ENCODE assay signal across 10 cellular contexts in genomic region chr1:77031101-77031662, GRCh38.
A peak's percentile ranks its signal among the peaks of the same experiment; 100 is the strongest.
DNase-seq lines count a peak whose midpoint lies in the region; ATAC-seq, FAIRE-seq and TF ChIP-seq lines count a peak whose summit lies in the region.
"Had no signal": no experiment of that assay in that cellular context is flagged by ENCODE, and none has a peak within 500 bp of the region (broad histone marks: within the 10 kb centered on the region; RNA-seq: fewer than 3 reads in every experiment).

No MANE protein-coding gene starts in this region.

- H3K9me1 ChIP-seq in K562 (ENCODE audit: control insufficient read depth, insufficient read depth, low read length): no peaks in the 10 kb centered on the region

- H3K36me3 ChIP-seq in K562 (ENCODE audit: control insufficient read depth, insufficient read depth, low read length) (no peaks in the 10 kb centered on the region), osteoblast (ENCODE audit: insufficient read depth, low read length) (no peaks in the 10 kb centered on the region)
- H3K36me3 ChIP-seq: suprapubic skin had no signal

- POLR2A ChIA-PET in K562 (lab: Yijun Ruan, JAX): interaction anchor here (1.4 kb wide), 1 partner anchor 18 kb away, joined by 3 read pairs; no protein-coding TSS in a partner anchor

- H2AFZ ChIP-seq in K562 (ENCODE audit: low read depth, low read length) (no peak overlapping the region), osteoblast (ENCODE audit: low read length) (no peak overlapping the region)
- H2AFZ ChIP-seq: PC-9 had no signal

- H3K79me2 ChIP-seq in K562 (ENCODE audit: control insufficient read depth, insufficient read depth, low read length) (no peaks in the 10 kb centered on the region), osteoblast (ENCODE audit: insufficient read depth, low read length) (no peaks in the 10 kb centered on the region)

- no peaks in the 10 kb centered on the region for H3K27me3 ChIP-seq in K562 (ENCODE audit: control insufficient read depth in 2 of 2, insufficient read depth in 2 of 2, low read length in 2 of 2)
- H3K27me3 ChIP-seq in osteoblast (ENCODE audit: insufficient read depth, low read length): peaks cover 16% of the 10 kb centered on the region
- H3K27me3 ChIP-seq: suprapubic skin had no signal

- TF ChIP-seq CTCF in GM20000 (IDR thresholded peaks at IDR 0.05; ENCODE audit: extremely low read depth, missing control alignments): no peak
- TF ChIP-seq CTCF in K562 (IDR thresholded peaks at IDR 0.05 in 2 of 3, conservative IDR thresholded peaks at IDR 0.05 in 1 of 3; ENCODE audit: insufficient read depth in 2 of 3, low read depth in 1 of 3, low read length in 3 of 3): no peak
- peak; percentile 14 for TF ChIP-seq CTCF in osteoblast (IDR thresholded peaks at IDR 0.05; ENCODE audit: extremely low read depth, low read depth, low read length)
- TF ChIP-seq CTCF in omental fat pad (IDR thresholded peaks at IDR 0.05): no peak

- H3K27ac ChIP-seq in K562 (ENCODE audit: extremely low read depth, low read depth, low read length) (no peak overlapping the region), osteoblast (ENCODE audit: low read depth, low read length) (no peak overlapping the region)
- H3K27ac ChIP-seq: PC-9, suprapubic skin had no signal

- H4K20me1 ChIP-seq in K562 (replicated peaks; ENCODE audit: control insufficient read depth, insufficient read depth, low read length) (no peaks in the 10 kb centered on the region), osteoblast (ENCODE audit: insufficient read depth, low read length) (no peaks in the 10 kb centered on the region)

- no peak for TF ChIP-seq EP300 in K562 (IDR thresholded peaks at IDR 0.05; ENCODE audit: low read length)

- no peak overlapping the region for H3K4me2 ChIP-seq in K562 (ENCODE audit: insufficient read depth, low read length)
- no peak overlapping the region for H3K4me2 ChIP-seq in osteoblast (ENCODE audit: insufficient read depth, low read length)
- H3K4me2 ChIP-seq: PC-9 had no signal

- H3K9me3 ChIP-seq in K562 (replicated peaks; ENCODE audit: control insufficient read depth, insufficient read depth, low read depth, low read length) (no peaks in the 10 kb centered on the region), osteoblast (ENCODE audit: low read depth, low read length) (no peaks in the 10 kb centered on the region)
- H3K9me3 ChIP-seq: suprapubic skin had no signal

- BruUV-seq in K562 (replicated peaks; lab: Mats Ljungman, UMichigan): no TSS peak

- FAIRE-seq in K562 (lab: Jason Lieb, UNC): no peak

- in situ Hi-C loops in K562 (cut with MboI): no loop called here

- no peak overlapping the region for H3K4me3 ChIP-seq in K562
- H3K4me3 ChIP-seq in osteoblast (ENCODE audit: insufficient read depth, low read length): no peak overlapping the region
- H3K4me3 ChIP-seq: PC-9, suprapubic skin had no signal

- TF ChIP-seq POLR2A in K562 (conservative IDR thresholded peaks at IDR 0.05): no peak

- intact Hi-C loops in K562 (cut with micrococcal nuclease): no loop called here

- H3K4me1 ChIP-seq in K562 (replicated peaks in 1 of 2; ENCODE audit: control insufficient read depth in 2 of 2, insufficient read depth in 2 of 2, low read length in 2 of 2) (no peaks in the 10 kb centered on the region), osteoblast (ENCODE audit: insufficient read depth, low read length) (no peaks in the 10 kb centered on the region)
- H3K4me1 ChIP-seq: suprapubic skin had no signal

- CTCF ChIA-PET in K562 (lab: Yijun Ruan, JAX; ENCODE audit: low intra/inter-chr PET ratio): no interaction called here

- 0% methylated on average over 3 of the region's 3 CpGs for WGBS in K562 (ENCODE audit: insufficient coverage, low coverage, missing lambda C conversion rate)

- ATAC-seq in K562 (peak; percentile 40; the same call in 1 of the 3 replicates), GM18909 (IDR thresholded peaks at IDR 0.05; ENCODE audit: poor library complexity, unreplicated experiment) (no peak), omental fat pad (ENCODE audit: low FRiP score) (no peak)

- no peak overlapping the region for H3K9ac ChIP-seq in K562 (ENCODE audit: insufficient read depth in 1 of 2, low read depth in 2 of 2, low read length in 2 of 2)

- DNase-seq in GM20000 (ENCODE audit: low spot score) (peak; percentile 7), NCI-H2081 treated with DMSO at 0.1 percent for 48 hours (lab: John Stamatoyannopoulos, UW) (peak; percentile 91), K562 (ENCODE audit: extremely low read depth in 1 of 4, low spot score in 3 of 4) (no peak), osteoblast (ENCODE audit: insufficient read length, low spot score, missing footprints) (no peak), omental fat pad (ENCODE audit: low spot score) (no peak)
- no peak for DNase-seq in stimulated activated naive CD4-positive, alpha-beta T cell (lab: John Stamatoyannopoulos, UW)
- no peak for DNase-seq in central memory CD4-positive, alpha-beta T cell

- no peak for TF ChIP-seq RAD21 in K562 (CRISPR knock-in tag; conservative IDR thresholded peaks at IDR 0.05 in 1 of 2, IDR thresholded peaks at IDR 0.05 in 1 of 2)

TF ChIP-seq in K562, 482 proteins besides CTCF, POLR2A, EP300 and RAD21:
- TF ChIP-seq CXXC5 (CRISPR knock-in tag; IDR thresholded peaks at IDR 0.05) (no peak), ATF3 (IDR thresholded peaks at IDR 0.05) (0 out of 2 replicates have a peak, but pooled peaks have one; percentile 45), ATF3 (CRISPR knock-in tag; conservative IDR thresholded peaks at IDR 0.05) (no peak), TFE3 (CRISPR knock-in tag; IDR thresholded peaks at IDR 0.05) (no peak), FOSL1 (tag; conservative IDR thresholded peaks at IDR 0.05) (0 out of 2 replicates have a peak, but pooled peaks have one; percentile 15)

Comparison
In these comparisons a context has a peak if more than half of its experiments do, and no peak if none do; other contexts are left out.
1. DNase-seq: peak in GM20000 (single experiment) and NCI-H2081 treated with DMSO at 0.1 percent for 48 hours (single experiment); none in K562 (0 of 4), osteoblast (single experiment), stimulated activated naive CD4-positive, alpha-beta T cell (0 of 6), omental fat pad (single experiment) and central memory CD4-positive, alpha-beta T cell (single experiment).